8 cellular contexts compared by ENCODE assay signal in the genomic region with DNA sequence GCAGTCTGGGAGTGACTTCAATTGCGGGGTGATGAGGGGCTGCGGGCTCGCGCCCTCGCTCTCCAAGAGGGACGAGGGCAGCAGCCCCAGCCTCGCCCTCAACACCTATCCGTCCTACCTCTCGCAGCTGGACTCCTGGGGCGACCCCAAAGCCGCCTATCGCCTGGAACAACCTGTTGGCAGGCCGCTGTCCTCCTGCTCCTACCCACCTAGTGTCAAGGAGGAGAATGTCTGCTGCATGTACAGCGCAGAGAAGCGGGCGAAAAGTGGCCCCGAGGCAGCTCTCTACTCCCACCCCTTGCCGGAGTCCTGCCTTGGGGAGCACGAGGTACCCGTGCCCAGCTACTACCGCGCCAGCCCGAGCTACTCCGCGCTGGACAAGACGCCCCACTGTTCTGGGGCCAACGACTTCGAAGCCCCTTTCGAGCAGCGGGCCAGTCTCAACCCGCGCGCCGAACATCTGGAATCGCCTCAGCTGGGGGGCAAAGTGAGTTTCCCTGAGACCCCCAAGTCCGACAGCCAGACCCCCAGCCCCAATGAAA. TPM values are rescaled to one million over a fixed set of nuclear protein-coding genes. Genes with fewer than 3 reads are reported as not detected.
DNase-seq lines count a peak whose midpoint lies in the region; ATAC-seq and TF ChIP-seq lines count a peak whose summit lies in the region.

No MANE protein-coding gene starts in this region.

- H3K9me3 ChIP-seq in breast epithelium (no peaks in the 10 kb centered on the region), WERI-Rb-1 (ENCODE audit: severe bottlenecking) (no peaks in the 10 kb centered on the region), left lung (no peaks in the 10 kb centered on the region), thyroid gland (no peaks in the 10 kb centered on the region)

- ATAC-seq in left lung: peak; percentile 14

- POLR2A ChIA-PET in MCF 10A (lab: Yijun Ruan, JAX): interaction anchor here (0.9 kb wide), 3 partner anchors 10 to 193 kb away, joined by 3 to 5 read pairs (median 3); a partner anchor contains a TSS

- TF ChIP-seq CTCF in breast epithelium (IDR thresholded peaks at IDR 0.05) (no peak), MCF 10A (IDR thresholded peaks at IDR 0.05; ENCODE audit: unreplicated experiment) (no peak), WERI-Rb-1 (IDR thresholded peaks at IDR 0.05; ENCODE audit: low read depth, low read length) (peak; percentile 23), left lung (IDR thresholded peaks at IDR 0.05) (no peak), thyroid gland (IDR thresholded peaks at IDR 0.05) (no peak), GM10266 (IDR thresholded peaks at IDR 0.05; ENCODE audit: control insufficient read depth, insufficient read depth, low read depth, missing control alignments) (no peak)

- no peak overlapping the region for H3K4me3 Mint-ChIP-seq in MCF 10A (ENCODE audit: unreplicated experiment)

- H3K36me3 Mint-ChIP-seq in MCF 10A (ENCODE audit: insufficient read depth, unreplicated experiment): no peaks in the 10 kb centered on the region

- intact Hi-C loops in breast epithelium (cut with DNase I; ENCODE audit: low total_unique reads): no loop called here
- intact Hi-C loops in MCF 10A (cut with micrococcal nuclease): loop anchor here (5.0 to 10.0 kb wide), 2 partner anchors 191 to 283 kb away; no protein-coding TSS in a partner anchor
- intact Hi-C loops in left lung (cut with DNase I): no loop called here
- intact Hi-C loops in thyroid gland (cut with DNase I): loop anchor here (10.0 kb wide), 1 partner anchor 221 kb away; no protein-coding TSS in a partner anchor

- no peaks in the 10 kb centered on the region for H3K9me3 Mint-ChIP-seq in MCF 10A (ENCODE audit: unreplicated experiment)

- no peak overlapping the region for H3K27ac Mint-ChIP-seq in MCF 10A (ENCODE audit: low read depth, unreplicated experiment)

- peaks cover 23% of the 10 kb centered on the region for H3K4me1 Mint-ChIP-seq in MCF 10A (ENCODE audit: insufficient read depth, unreplicated experiment)

- DNase-seq in breast epithelium (ENCODE audit: low spot score in 2 of 2) (no peak), MCF 10A (ENCODE audit: unreplicated experiment) (no peak), WERI-Rb-1 (peak; percentile 50), left lung (no peak), thyroid gland (no peak), NCI-H446 treated with DMSO at 0.1 percent for 48 hours (lab: John Stamatoyannopoulos, UW) (no peak), GM10266 (ENCODE audit: extremely low spot score) (no peak)

- peak overlapping the region; percentile 50 to 84 for H3K27ac ChIP-seq in breast epithelium
- H3K27ac ChIP-seq in WERI-Rb-1: peak overlapping the region; percentile 44
- H3K27ac ChIP-seq in left lung: no peak overlapping the region
- no peak overlapping the region for H3K27ac ChIP-seq in urinary bladder (ENCODE audit: low read depth)
- no peak overlapping the region for H3K27ac ChIP-seq in thyroid gland

- no peak for TF ChIP-seq POLR2A in breast epithelium (IDR thresholded peaks at IDR 0.05)
- no peak for TF ChIP-seq POLR2A in thyroid gland (IDR thresholded peaks at IDR 0.05)

- 6% methylated on average over 36 of the region's 36 CpGs for WGBS in urinary bladder
- 7 to 14% methylated on average over 7 to 23 of the region's 36 CpGs for WGBS in thyroid gland, 2 donors

- CTCF ChIA-PET in MCF 10A (lab: Yijun Ruan, JAX): interaction anchor here (0.6 to 4.5 kb wide), 15 partner anchors 12 to 241 kb away, joined by 3 to 60 read pairs (median 3); a partner anchor contains a TSS

- H3K4me1 ChIP-seq in breast epithelium (peaks cover 0 to 8% of the 10 kb centered on the region in 2 donors), left lung (peaks cover 3 to 20% of the 10 kb centered on the region in 2 donors), urinary bladder (ENCODE audit: insufficient read depth) (no peaks in the 10 kb centered on the region), thyroid gland (peaks cover 17 to 18% of the 10 kb centered on the region in 2 donors)

- H3K36me3 ChIP-seq in breast epithelium: no peaks in the 10 kb centered on the region
- no peaks in the 10 kb centered on the region for H3K36me3 ChIP-seq in WERI-Rb-1
- no peaks in the 10 kb centered on the region for H3K36me3 ChIP-seq in left lung
- H3K36me3 ChIP-seq in urinary bladder (ENCODE audit: insufficient read depth): no peaks in the 10 kb centered on the region
- H3K36me3 ChIP-seq in thyroid gland: no peaks in the 10 kb centered on the region

- peaks cover 5 to 93% of the 10 kb centered on the region in 2 donors for H3K27me3 ChIP-seq in breast epithelium
- H3K27me3 ChIP-seq in WERI-Rb-1 (ENCODE audit: insufficient read depth, low read depth, severe bottlenecking): no peaks in the 10 kb centered on the region
- peaks cover 95 to 100% of the 10 kb centered on the region in 2 donors for H3K27me3 ChIP-seq in left lung
- H3K27me3 ChIP-seq in thyroid gland: peaks cover 89% of the 10 kb centered on the region

- H3K4me3 ChIP-seq in breast epithelium: peak overlapping the region; percentile 52 to 69 (median 54)
- H3K4me3 ChIP-seq in WERI-Rb-1 (ENCODE audit: low read depth, low read length): peak overlapping the region; percentile 71
- H3K4me3 ChIP-seq in left lung: no peak overlapping the region
- H3K4me3 ChIP-seq in urinary bladder (ENCODE audit: low read depth, low read length): peak overlapping the region; percentile 22
- peak overlapping the region in 1 of 3 donors; percentile 0 for H3K4me3 ChIP-seq in thyroid gland (replicated peaks in 1 of 3)

- BruUV-seq in MCF 10A (replicated peaks; lab: Mats Ljungman, UMichigan): no TSS peak

- H3K27me3 Mint-ChIP-seq in MCF 10A (ENCODE audit: insufficient read depth, unreplicated experiment): no peaks in the 10 kb centered on the region

RNA-seq across cellular contexts. Expression of a gene that starts 0.5 kb away (rescaled TPM):
- 10 to 100 TPM in 1 of 3 donors, 1 to 10 TPM in 2; 2.0 to 10.9 (median 4.3) TPM for total RNA-seq in breast epithelium
- not detected in 2 replicates for total RNA-seq in MCF 10A (2022)
- not detected for total RNA-seq in left lung
- 1.6 TPM for total RNA-seq in urinary bladder
- 2.8 TPM for polyA plus RNA-seq in urinary bladder
- not detected for total RNA-seq in thyroid gland

RNA-seq across cellular contexts. Expression of a gene that starts 10.7 kb away (rescaled TPM):
- total RNA-seq in breast epithelium: 1 to 10 TPM in 1 of 3 donors, under 1 TPM in 1, not detected in 1; 0.73 to 1.3 TPM
- total RNA-seq in MCF 10A (2022): 1.5 and 2.0 TPM in 2 replicates
- total RNA-seq in left lung: not detected
- total RNA-seq in urinary bladder: 1.1 TPM
- 6.3 TPM for polyA plus RNA-seq in urinary bladder
- not detected for total RNA-seq in thyroid gland

RNA-seq across cellular contexts. Expression of a gene that starts 12.5 kb away (rescaled TPM):
- total RNA-seq in breast epithelium: under 1 TPM in 1 of 3 donors, not detected in 2; 0.29 TPM
- 1.2 and 1.6 TPM in 2 replicates for total RNA-seq in MCF 10A (2022)
- not detected for total RNA-seq in left lung
- 1.5 TPM for total RNA-seq in urinary bladder
- 1.3 TPM for polyA plus RNA-seq in urinary bladder
- total RNA-seq in thyroid gland: not detected

RNA-seq across cellular contexts. Expression of a gene that starts 14.5 kb away (rescaled TPM):
- total RNA-seq in breast epithelium: 10 to 100 TPM in 1 of 3 donors, 1 to 10 TPM in 2; 3.8 to 16.8 (median 4.6) TPM
- 5.2 and 6.0 TPM in 2 replicates for total RNA-seq in MCF 10A (2022)
- total RNA-seq in left lung: under 1 TPM in 1 of 2 donors, not detected in 1; 0.32 TPM
- 1.8 TPM for total RNA-seq in urinary bladder
- 0.73 TPM for polyA plus RNA-seq in urinary bladder
- total RNA-seq in thyroid gland: under 1 TPM in 2 of 4 donors, not detected in 2; 0.22 to 0.27 TPM

RNA-seq across cellular contexts. Expression of a gene that starts 23.4 kb away (rescaled TPM):
- total RNA-seq in breast epithelium (1 to 10 TPM in 2 of 3 donors, under 1 TPM in 1; 0.73 to 5.4 (median 2.0) TPM), MCF 10A (2022) (6.0 and 6.9 TPM in 2 replicates), left lung (under 1 TPM in 1 of 2 donors, not detected in 1; 0.12 TPM), urinary bladder (0.16 TPM), thyroid gland (not detected)
- polyA plus RNA-seq in urinary bladder: 0.33 TPM

Comparison
In these comparisons a context has a peak if more than half of its experiments do, and no peak if none do; other contexts are left out.
1. intact Hi-C loops: an anchor here in MCF 10A (5.0 to 10.0 kb wide) and thyroid gland (10.0 kb wide); none called in breast epithelium and left lung.
2. H3K27ac ChIP-seq: peak in breast epithelium (2 of 2) and WERI-Rb-1 (single experiment); none in left lung (0 of 2), urinary bladder (single experiment) and thyroid gland (0 of 3).
3. H3K4me3 ChIP-seq: peak in breast epithelium (3 of 3), WERI-Rb-1 (single experiment) and urinary bladder (single experiment); none in left lung (0 of 2).